In the genomic region with DNA sequence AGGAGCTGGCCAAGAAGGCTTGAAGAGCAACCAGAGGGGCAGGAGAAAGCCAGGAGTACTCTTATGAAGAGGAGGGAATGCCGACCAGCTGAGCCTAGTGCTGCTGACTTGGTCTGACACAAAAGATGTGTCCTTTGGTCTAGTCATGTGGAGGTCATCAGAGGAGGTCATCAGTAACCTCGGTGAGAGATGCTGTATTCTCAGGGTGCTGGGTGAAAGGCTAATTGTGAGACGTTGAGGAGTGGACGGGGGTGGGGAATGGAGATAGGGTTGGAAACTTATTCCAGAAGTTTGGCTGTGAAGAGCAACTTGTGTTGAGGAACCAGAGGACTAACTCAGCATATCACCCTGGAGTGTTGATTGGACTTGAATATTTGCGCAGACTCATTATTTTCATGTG, we compare ENCODE assay signal across 1 cellular context.
TF ChIP-seq lines count a peak whose summit lies in the region.

No MANE protein-coding gene starts in this region.

TF ChIP-seq in HEK293, 187 proteins besides CTCF, POLR2A, EP300 and RAD21 (continued from another document):
- TF ChIP-seq, protein P1, sequence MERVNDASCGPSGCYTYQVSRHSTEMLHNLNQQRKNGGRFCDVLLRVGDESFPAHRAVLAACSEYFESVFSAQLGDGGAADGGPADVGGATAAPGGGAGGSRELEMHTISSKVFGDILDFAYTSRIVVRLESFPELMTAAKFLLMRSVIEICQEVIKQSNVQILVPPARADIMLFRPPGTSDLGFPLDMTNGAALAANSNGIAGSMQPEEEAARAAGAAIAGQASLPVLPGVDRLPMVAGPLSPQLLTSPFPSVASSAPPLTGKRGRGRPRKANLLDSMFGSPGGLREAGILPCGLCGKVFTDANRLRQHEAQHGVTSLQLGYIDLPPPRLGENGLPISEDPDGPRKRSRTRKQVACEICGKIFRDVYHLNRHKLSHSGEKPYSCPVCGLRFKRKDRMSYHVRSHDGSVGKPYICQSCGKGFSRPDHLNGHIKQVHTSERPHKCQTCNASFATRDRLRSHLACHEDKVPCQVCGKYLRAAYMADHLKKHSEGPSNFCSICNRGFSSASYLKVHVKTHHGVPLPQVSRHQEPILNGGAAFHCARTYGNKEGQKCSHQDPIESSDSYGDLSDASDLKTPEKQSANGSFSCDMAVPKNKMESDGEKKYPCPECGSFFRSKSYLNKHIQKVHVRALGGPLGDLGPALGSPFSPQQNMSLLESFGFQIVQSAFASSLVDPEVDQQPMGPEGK (tag by site-specific recombination; IDR thresholded peaks at IDR 0.05) = no peak
- TF ChIP-seq ZNF174 (tag by site-specific recombination; IDR thresholded peaks at IDR 0.05) = no peak
- TF ChIP-seq OSR2 (tag by site-specific recombination; IDR thresholded peaks at IDR 0.05) = no peak
- TF ChIP-seq, protein P2, sequence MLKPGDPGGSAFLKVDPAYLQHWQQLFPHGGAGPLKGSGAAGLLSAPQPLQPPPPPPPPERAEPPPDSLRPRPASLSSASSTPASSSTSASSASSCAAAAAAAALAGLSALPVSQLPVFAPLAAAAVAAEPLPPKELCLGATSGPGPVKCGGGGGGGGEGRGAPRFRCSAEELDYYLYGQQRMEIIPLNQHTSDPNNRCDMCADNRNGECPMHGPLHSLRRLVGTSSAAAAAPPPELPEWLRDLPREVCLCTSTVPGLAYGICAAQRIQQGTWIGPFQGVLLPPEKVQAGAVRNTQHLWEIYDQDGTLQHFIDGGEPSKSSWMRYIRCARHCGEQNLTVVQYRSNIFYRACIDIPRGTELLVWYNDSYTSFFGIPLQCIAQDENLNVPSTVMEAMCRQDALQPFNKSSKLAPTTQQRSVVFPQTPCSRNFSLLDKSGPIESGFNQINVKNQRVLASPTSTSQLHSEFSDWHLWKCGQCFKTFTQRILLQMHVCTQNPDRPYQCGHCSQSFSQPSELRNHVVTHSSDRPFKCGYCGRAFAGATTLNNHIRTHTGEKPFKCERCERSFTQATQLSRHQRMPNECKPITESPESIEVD (tag by site-specific recombination; IDR thresholded peaks at IDR 0.05) = no peak
- TF ChIP-seq ZNF501 (tag by site-specific recombination; IDR thresholded peaks at IDR 0.05) = no peak
- TF ChIP-seq YY2 (tag by site-specific recombination; IDR thresholded peaks at IDR 0.05) = no peak
- TF ChIP-seq ZNF366 (tag by site-specific recombination; conservative IDR thresholded peaks at IDR 0.05) = no peak
- no peak for TF ChIP-seq ZNF654 (tag by site-specific recombination; IDR thresholded peaks at IDR 0.05; ENCODE audit: low read depth)
- TF ChIP-seq ZNF600 (tag by site-specific recombination; IDR thresholded peaks at IDR 0.05) = peak; percentile 61
- TF ChIP-seq ZNF114 (tag by site-specific recombination; IDR thresholded peaks at IDR 0.05) = no peak
- peak; percentile 46 for TF ChIP-seq ZBTB17 (tag by site-specific recombination; IDR thresholded peaks at IDR 0.05)
- TF ChIP-seq ZNF292 (tag by site-specific recombination; IDR thresholded peaks at IDR 0.05; ENCODE audit: borderline replicate concordance, low read depth) = no peak
- no peak for TF ChIP-seq ZNF473 (tag by site-specific recombination; IDR thresholded peaks at IDR 0.05)
- TF ChIP-seq PRDM1 (tag by site-specific recombination; IDR thresholded peaks at IDR 0.05) = 0 out of 2 replicates have a peak, but pooled peaks have one; percentile 12
- no peak for TF ChIP-seq SALL2 (tag by site-specific recombination; IDR thresholded peaks at IDR 0.05; ENCODE audit: borderline replicate concordance)
- TF ChIP-seq ZNF24 (tag by site-specific recombination; IDR thresholded peaks at IDR 0.05) = no peak
- no peak for TF ChIP-seq ZFP37 (tag by site-specific recombination; IDR thresholded peaks at IDR 0.05)
- no peak for TF ChIP-seq ZNF658 (tag by site-specific recombination; IDR thresholded peaks at IDR 0.05)
- TF ChIP-seq SCRT1 (tag by site-specific recombination; IDR thresholded peaks at IDR 0.05; ENCODE audit: borderline replicate concordance) = no peak
